ENCODE assay signal across 1 cellular context in the genomic region with DNA sequence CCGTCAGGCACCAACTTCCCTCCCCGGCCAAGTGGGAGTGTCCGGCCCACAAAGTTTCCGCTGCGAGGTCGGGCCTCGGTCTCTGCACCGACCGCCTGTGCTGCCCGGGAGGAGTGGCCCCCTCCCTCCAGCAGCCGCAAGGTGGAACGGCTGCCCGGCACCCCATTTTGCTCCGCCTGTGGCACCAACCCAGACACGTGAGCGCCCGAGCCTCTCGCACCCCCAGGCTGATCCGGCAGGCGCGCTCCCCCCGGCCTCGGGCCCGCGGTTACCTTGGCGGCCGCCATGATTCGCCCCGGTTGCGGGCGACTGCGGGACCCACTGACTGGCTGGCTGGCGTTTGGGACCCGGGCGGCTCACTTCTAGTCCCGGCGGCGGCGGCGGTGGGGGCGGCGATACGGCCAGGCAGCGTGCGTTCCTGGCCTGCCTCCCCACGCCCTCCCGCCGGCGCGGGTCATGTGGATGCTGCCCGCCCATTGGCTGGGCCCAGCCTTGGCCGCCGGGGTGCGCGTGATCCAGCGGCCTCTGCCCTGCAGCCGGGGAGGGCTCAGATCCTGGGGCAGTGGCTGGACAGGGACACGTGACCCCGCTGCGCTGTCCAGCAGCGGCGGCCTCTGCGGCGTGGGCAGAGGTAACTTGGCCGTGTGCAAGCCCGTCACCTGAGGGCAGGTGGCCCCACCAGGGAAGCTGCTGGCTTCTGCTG.
A peak's percentile ranks its signal among the peaks of the same experiment; 100 is the strongest.
TF ChIP-seq lines count a peak whose summit lies in the region.

A gene with protein sequence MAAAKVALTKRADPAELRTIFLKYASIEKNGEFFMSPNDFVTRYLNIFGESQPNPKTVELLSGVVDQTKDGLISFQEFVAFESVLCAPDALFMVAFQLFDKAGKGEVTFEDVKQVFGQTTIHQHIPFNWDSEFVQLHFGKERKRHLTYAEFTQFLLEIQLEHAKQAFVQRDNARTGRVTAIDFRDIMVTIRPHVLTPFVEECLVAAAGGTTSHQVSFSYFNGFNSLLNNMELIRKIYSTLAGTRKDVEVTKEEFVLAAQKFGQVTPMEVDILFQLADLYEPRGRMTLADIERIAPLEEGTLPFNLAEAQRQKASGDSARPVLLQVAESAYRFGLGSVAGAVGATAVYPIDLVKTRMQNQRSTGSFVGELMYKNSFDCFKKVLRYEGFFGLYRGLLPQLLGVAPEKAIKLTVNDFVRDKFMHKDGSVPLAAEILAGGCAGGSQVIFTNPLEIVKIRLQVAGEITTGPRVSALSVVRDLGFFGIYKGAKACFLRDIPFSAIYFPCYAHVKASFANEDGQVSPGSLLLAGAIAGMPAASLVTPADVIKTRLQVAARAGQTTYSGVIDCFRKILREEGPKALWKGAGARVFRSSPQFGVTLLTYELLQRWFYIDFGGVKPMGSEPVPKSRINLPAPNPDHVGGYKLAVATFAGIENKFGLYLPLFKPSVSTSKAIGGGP (minus strand): TSS at position 429 of the 703 bp plus-strand sequence. CDS start 142 bp downstream, at position 287.

TF ChIP-seq in HepG2, 621 proteins besides CTCF, POLR2A, EP300 and RAD21 (continued from another document and continues in another):
- TF ChIP-seq, protein P1, sequence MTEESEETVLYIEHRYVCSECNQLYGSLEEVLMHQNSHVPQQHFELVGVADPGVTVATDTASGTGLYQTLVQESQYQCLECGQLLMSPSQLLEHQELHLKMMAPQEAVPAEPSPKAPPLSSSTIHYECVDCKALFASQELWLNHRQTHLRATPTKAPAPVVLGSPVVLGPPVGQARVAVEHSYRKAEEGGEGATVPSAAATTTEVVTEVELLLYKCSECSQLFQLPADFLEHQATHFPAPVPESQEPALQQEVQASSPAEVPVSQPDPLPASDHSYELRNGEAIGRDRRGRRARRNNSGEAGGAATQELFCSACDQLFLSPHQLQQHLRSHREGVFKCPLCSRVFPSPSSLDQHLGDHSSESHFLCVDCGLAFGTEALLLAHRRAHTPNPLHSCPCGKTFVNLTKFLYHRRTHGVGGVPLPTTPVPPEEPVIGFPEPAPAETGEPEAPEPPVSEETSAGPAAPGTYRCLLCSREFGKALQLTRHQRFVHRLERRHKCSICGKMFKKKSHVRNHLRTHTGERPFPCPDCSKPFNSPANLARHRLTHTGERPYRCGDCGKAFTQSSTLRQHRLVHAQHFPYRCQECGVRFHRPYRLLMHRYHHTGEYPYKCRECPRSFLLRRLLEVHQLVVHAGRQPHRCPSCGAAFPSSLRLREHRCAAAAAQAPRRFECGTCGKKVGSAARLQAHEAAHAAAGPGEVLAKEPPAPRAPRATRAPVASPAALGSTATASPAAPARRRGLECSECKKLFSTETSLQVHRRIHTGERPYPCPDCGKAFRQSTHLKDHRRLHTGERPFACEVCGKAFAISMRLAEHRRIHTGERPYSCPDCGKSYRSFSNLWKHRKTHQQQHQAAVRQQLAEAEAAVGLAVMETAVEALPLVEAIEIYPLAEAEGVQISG (CRISPR knock-in tag; IDR thresholded peaks at IDR 0.05) = peak; percentile 78
- TF ChIP-seq HNRNPL (IDR thresholded peaks at IDR 0.05; ENCODE audit: low read depth, low read length) (peak; percentile 55; the same call in 1 of the 2 replicates), JUNB (CRISPR knock-in tag; IDR thresholded peaks at IDR 0.05; ENCODE audit: borderline replicate concordance) (no peak), ZNF577 (CRISPR knock-in tag; IDR thresholded peaks at IDR 0.05; ENCODE audit: borderline replicate concordance, low read depth) (peak; percentile 62), HOXA7 (CRISPR knock-in tag; IDR thresholded peaks at IDR 0.05) (no peak), ZNF230 (CRISPR knock-in tag; IDR thresholded peaks at IDR 0.05) (peak; percentile 94; the same call in 1 of the 2 replicates), ZNF724P (CRISPR knock-in tag; IDR thresholded peaks at IDR 0.05; ENCODE audit: borderline replicate concordance) (peak; percentile 96), ZNF382 (CRISPR knock-in tag; IDR thresholded peaks at IDR 0.05; ENCODE audit: borderline replicate concordance) (no peak), ZNF7 (CRISPR knock-in tag; IDR thresholded peaks at IDR 0.05) (no peak), ZNF564 (CRISPR knock-in tag; IDR thresholded peaks at IDR 0.05) (peak; percentile 58; the same call in 1 of the 2 replicates), U2AF2 (IDR thresholded peaks at IDR 0.05; ENCODE audit: low read depth, low read length) (no peak), ZKSCAN1 (IDR thresholded peaks at IDR 0.05; ENCODE audit: low read length) (no peak)
- TF ChIP-seq, protein P2, sequence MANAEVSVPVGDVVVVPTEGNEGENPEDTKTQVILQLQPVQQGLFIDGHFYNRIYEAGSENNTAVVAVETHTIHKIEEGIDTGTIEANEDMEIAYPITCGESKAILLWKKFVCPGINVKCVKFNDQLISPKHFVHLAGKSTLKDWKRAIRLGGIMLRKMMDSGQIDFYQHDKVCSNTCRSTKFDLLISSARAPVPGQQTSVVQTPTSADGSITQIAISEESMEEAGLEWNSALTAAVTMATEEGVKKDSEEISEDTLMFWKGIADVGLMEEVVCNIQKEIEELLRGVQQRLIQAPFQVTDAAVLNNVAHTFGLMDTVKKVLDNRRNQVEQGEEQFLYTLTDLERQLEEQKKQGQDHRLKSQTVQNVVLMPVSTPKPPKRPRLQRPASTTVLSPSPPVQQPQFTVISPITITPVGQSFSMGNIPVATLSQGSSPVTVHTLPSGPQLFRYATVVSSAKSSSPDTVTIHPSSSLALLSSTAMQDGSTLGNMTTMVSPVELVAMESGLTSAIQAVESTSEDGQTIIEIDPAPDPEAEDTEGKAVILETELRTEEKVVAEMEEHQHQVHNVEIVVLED (CRISPR knock-in tag; IDR thresholded peaks at IDR 0.05; ENCODE audit: borderline replicate concordance) = peak; percentile 90
- TF ChIP-seq, protein P3, sequence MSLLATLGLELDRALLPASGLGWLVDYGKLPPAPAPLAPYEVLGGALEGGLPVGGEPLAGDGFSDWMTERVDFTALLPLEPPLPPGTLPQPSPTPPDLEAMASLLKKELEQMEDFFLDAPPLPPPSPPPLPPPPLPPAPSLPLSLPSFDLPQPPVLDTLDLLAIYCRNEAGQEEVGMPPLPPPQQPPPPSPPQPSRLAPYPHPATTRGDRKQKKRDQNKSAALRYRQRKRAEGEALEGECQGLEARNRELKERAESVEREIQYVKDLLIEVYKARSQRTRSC (CRISPR knock-in tag; IDR thresholded peaks at IDR 0.05; ENCODE audit: low read depth) = peak; percentile 94
- TF ChIP-seq, protein P4, sequence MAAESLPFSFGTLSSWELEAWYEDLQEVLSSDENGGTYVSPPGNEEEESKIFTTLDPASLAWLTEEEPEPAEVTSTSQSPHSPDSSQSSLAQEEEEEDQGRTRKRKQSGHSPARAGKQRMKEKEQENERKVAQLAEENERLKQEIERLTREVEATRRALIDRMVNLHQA (CRISPR knock-in tag; IDR thresholded peaks at IDR 0.05) = no peak
- TF ChIP-seq, protein P5, sequence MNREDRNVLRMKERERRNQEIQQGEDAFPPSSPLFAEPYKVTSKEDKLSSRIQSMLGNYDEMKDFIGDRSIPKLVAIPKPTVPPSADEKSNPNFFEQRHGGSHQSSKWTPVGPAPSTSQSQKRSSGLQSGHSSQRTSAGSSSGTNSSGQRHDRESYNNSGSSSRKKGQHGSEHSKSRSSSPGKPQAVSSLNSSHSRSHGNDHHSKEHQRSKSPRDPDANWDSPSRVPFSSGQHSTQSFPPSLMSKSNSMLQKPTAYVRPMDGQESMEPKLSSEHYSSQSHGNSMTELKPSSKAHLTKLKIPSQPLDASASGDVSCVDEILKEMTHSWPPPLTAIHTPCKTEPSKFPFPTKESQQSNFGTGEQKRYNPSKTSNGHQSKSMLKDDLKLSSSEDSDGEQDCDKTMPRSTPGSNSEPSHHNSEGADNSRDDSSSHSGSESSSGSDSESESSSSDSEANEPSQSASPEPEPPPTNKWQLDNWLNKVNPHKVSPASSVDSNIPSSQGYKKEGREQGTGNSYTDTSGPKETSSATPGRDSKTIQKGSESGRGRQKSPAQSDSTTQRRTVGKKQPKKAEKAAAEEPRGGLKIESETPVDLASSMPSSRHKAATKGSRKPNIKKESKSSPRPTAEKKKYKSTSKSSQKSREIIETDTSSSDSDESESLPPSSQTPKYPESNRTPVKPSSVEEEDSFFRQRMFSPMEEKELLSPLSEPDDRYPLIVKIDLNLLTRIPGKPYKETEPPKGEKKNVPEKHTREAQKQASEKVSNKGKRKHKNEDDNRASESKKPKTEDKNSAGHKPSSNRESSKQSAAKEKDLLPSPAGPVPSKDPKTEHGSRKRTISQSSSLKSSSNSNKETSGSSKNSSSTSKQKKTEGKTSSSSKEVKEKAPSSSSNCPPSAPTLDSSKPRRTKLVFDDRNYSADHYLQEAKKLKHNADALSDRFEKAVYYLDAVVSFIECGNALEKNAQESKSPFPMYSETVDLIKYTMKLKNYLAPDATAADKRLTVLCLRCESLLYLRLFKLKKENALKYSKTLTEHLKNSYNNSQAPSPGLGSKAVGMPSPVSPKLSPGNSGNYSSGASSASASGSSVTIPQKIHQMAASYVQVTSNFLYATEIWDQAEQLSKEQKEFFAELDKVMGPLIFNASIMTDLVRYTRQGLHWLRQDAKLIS (CRISPR knock-in tag; IDR thresholded peaks at IDR 0.05) = no peak
- TF ChIP-seq, protein P6, sequence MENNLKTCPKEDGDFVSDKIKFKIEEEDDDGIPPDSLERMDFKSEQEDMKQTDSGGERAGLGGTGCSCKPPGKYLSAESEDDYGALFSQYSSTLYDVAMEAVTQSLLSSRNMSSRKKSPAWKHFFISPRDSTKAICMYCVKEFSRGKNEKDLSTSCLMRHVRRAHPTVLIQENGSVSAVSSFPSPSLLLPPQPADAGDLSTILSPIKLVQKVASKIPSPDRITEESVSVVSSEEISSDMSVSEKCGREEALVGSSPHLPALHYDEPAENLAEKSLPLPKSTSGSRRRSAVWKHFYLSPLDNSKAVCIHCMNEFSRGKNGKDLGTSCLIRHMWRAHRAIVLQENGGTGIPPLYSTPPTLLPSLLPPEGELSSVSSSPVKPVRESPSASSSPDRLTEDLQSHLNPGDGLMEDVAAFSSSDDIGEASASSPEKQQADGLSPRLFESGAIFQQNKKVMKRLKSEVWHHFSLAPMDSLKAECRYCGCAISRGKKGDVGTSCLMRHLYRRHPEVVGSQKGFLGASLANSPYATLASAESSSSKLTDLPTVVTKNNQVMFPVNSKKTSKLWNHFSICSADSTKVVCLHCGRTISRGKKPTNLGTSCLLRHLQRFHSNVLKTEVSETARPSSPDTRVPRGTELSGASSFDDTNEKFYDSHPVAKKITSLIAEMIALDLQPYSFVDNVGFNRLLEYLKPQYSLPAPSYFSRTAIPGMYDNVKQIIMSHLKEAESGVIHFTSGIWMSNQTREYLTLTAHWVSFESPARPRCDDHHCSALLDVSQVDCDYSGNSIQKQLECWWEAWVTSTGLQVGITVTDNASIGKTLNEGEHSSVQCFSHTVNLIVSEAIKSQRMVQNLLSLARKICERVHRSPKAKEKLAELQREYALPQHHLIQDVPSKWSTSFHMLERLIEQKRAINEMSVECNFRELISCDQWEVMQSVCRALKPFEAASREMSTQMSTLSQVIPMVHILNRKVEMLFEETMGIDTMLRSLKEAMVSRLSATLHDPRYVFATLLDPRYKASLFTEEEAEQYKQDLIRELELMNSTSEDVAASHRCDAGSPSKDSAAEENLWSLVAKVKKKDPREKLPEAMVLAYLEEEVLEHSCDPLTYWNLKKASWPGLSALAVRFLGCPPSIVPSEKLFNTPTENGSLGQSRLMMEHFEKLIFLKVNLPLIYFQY (CRISPR knock-in tag; IDR thresholded peaks at IDR 0.05; ENCODE audit: borderline replicate concordance) = peak; percentile 83
- TF ChIP-seq, protein P7, sequence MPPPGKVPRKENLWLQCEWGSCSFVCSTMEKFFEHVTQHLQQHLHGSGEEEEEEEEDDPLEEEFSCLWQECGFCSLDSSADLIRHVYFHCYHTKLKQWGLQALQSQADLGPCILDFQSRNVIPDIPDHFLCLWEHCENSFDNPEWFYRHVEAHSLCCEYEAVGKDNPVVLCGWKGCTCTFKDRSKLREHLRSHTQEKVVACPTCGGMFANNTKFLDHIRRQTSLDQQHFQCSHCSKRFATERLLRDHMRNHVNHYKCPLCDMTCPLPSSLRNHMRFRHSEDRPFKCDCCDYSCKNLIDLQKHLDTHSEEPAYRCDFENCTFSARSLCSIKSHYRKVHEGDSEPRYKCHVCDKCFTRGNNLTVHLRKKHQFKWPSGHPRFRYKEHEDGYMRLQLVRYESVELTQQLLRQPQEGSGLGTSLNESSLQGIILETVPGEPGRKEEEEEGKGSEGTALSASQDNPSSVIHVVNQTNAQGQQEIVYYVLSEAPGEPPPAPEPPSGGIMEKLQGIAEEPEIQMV (CRISPR knock-in tag; IDR thresholded peaks at IDR 0.05; ENCODE audit: low read depth) = peak; percentile 91
- TF ChIP-seq, protein P8, sequence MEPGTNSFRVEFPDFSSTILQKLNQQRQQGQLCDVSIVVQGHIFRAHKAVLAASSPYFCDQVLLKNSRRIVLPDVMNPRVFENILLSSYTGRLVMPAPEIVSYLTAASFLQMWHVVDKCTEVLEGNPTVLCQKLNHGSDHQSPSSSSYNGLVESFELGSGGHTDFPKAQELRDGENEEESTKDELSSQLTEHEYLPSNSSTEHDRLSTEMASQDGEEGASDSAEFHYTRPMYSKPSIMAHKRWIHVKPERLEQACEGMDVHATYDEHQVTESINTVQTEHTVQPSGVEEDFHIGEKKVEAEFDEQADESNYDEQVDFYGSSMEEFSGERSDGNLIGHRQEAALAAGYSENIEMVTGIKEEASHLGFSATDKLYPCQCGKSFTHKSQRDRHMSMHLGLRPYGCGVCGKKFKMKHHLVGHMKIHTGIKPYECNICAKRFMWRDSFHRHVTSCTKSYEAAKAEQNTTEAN (CRISPR knock-in tag; conservative IDR thresholded peaks at IDR 0.05) = peak; percentile 89
- TF ChIP-seq, protein P9, sequence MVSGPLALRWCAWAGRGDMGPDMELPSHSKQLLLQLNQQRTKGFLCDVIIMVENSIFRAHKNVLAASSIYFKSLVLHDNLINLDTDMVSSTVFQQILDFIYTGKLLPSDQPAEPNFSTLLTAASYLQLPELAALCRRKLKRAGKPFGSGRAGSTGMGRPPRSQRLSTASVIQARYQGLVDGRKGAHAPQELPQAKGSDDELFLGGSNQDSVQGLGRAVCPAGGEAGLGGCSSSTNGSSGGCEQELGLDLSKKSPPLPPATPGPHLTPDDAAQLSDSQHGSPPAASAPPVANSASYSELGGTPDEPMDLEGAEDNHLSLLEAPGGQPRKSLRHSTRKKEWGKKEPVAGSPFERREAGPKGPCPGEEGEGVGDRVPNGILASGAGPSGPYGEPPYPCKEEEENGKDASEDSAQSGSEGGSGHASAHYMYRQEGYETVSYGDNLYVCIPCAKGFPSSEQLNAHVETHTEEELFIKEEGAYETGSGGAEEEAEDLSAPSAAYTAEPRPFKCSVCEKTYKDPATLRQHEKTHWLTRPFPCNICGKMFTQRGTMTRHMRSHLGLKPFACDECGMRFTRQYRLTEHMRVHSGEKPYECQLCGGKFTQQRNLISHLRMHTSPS (CRISPR knock-in tag; IDR thresholded peaks at IDR 0.05; ENCODE audit: low read depth) = peak; percentile 74
- TF ChIP-seq, protein P10, sequence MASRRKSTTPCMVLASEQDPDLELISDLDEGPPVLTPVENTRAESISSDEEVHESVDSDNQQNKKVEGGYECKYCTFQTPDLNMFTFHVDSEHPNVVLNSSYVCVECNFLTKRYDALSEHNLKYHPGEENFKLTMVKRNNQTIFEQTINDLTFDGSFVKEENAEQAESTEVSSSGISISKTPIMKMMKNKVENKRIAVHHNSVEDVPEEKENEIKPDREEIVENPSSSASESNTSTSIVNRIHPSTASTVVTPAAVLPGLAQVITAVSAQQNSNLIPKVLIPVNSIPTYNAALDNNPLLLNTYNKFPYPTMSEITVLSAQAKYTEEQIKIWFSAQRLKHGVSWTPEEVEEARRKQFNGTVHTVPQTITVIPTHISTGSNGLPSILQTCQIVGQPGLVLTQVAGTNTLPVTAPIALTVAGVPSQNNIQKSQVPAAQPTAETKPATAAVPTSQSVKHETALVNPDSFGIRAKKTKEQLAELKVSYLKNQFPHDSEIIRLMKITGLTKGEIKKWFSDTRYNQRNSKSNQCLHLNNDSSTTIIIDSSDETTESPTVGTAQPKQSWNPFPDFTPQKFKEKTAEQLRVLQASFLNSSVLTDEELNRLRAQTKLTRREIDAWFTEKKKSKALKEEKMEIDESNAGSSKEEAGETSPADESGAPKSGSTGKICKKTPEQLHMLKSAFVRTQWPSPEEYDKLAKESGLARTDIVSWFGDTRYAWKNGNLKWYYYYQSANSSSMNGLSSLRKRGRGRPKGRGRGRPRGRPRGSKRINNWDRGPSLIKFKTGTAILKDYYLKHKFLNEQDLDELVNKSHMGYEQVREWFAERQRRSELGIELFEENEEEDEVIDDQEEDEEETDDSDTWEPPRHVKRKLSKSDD (CRISPR knock-in tag; IDR thresholded peaks at IDR 0.05; ENCODE audit: low read depth) = peak; percentile 88
